8 cellular contexts compared by ENCODE assay signal in genomic region chr12:55829967-55830600, GRCh38. TPM values are rescaled to one million over a fixed set of nuclear protein-coding genes. Genes with fewer than 3 reads are reported as not detected.
A peak's percentile ranks its signal among the peaks of the same experiment; 100 is the strongest.
DNase-seq lines count a peak whose midpoint lies in the region; ATAC-seq and TF ChIP-seq lines count a peak whose summit lies in the region.

No MANE protein-coding gene starts in this region.

- TF ChIP-seq CTCF in kidney epithelial cell (IDR thresholded peaks at IDR 0.05; ENCODE audit: insufficient read depth, low read length, poor library complexity, severe bottlenecking) = no peak

- H3K36me3 Mint-ChIP-seq in T-helper 17 cell (ENCODE audit: low read depth) = peaks cover 2% of the 10 kb centered on the region

- no peaks in the 10 kb centered on the region for H3K27me3 ChIP-seq in kidney epithelial cell (ENCODE audit: control insufficient read depth, insufficient read depth, low read length)

- H3K27ac Mint-ChIP-seq in T-helper 17 cell = peak overlapping the region; percentile 95

- no peaks in the 10 kb centered on the region for H3K36me3 ChIP-seq in kidney epithelial cell (ENCODE audit: control insufficient read depth, insufficient read depth, low read length)

- no peaks in the 10 kb centered on the region for H3K27me3 Mint-ChIP-seq in T-helper 17 cell

- DNase-seq in C1 segment of cervical spinal cord (lab: John Stamatoyannopoulos, UW) (peak in 12 of 14 donors; percentile 67 to 89 (median 82)), T-helper 17 cell (peak in 1 of 3 donors; percentile 24), cerebellum (ENCODE audit: low spot score) (peak; percentile 80), kidney epithelial cell (ENCODE audit: low read depth) (no peak), GM19240 (ENCODE audit: insufficient read length, low spot score) (no peak)
- peak; percentile 13 to 30 for DNase-seq in stimulated activated CD4-positive, alpha-beta T cell treated with anti-CD3 and anti-CD28 coated beads, Interleukin-4, amount 100 ng/mL, for 4 hours

- H3K4me3 ChIP-seq in kidney epithelial cell (ENCODE audit: low read depth, low read length) = peak overlapping the region; percentile 51

- no peaks in the 10 kb centered on the region for H3K9me3 ChIP-seq in T-helper 17 cell (ENCODE audit: control insufficient read depth, low read length, poor library complexity, severe bottlenecking)

- peak; percentile 28 for ATAC-seq in GM18909 (IDR thresholded peaks at IDR 0.05; ENCODE audit: poor library complexity, unreplicated experiment)
- peak; percentile 27 for ATAC-seq in HG03175 (IDR thresholded peaks at IDR 0.05; ENCODE audit: unreplicated experiment)
- ATAC-seq in T-helper 17 cell = peak; percentile 8

- peaks cover 34% of the 10 kb centered on the region for H3K4me1 Mint-ChIP-seq in T-helper 17 cell

- H3K4me3 Mint-ChIP-seq in T-helper 17 cell = peak overlapping the region; percentile 98

RNA-seq across cellular contexts. Expression of gene DNAJC14, which starts 0.7 kb away (rescaled TPM):
- total RNA-seq in T-helper 17 cell = 10 to 100 TPM; 15.2 to 20.5 TPM
- 23.0 TPM for total RNA-seq in cerebellum
- total RNA-seq in kidney epithelial cell = 35.3 and 36.9 TPM in 2 replicates

RNA-seq across cellular contexts. Expression of gene ORMDL2, which starts 12.2 kb away (rescaled TPM):
- total RNA-seq in T-helper 17 cell (10 to 100 TPM; 16.3 to 20.5 TPM), cerebellum (8.3 TPM), kidney epithelial cell (37.0 and 42.6 TPM in 2 replicates)

RNA-seq across cellular contexts. Expression of gene SARNP, which starts 12.6 kb away (rescaled TPM):
- total RNA-seq in T-helper 17 cell (10 to 100 TPM; 37.3 to 38.5 TPM), cerebellum (52.0 TPM), kidney epithelial cell (123 and 141 TPM in 2 replicates)

RNA-seq across cellular contexts. Expression of gene MMP19, which starts 12.7 kb away (rescaled TPM):
- not detected for total RNA-seq in T-helper 17 cell
- total RNA-seq in cerebellum = 0.18 TPM
- 0.07 and 0.08 TPM in 2 replicates for total RNA-seq in kidney epithelial cell

Comparison
In these comparisons a context has a peak if more than half of its experiments do, and no peak if none do; other contexts are left out.
1. DNase-seq: peak in C1 segment of cervical spinal cord (12 of 14), cerebellum (single experiment) and stimulated activated CD4-positive, alpha-beta T cell treated with anti-CD3 and anti-CD28 coated beads, Interleukin-4, amount 100 ng/mL, for 4 hours (2 of 2); none in kidney epithelial cell (single experiment) and GM19240 (single experiment).
2. Peak in every context shown above with its lines, with median percentiles within 50 percentile points of each other: ATAC-seq.